Comparison of ENCODE assay signal across 39 cellular contexts in the genomic region with DNA sequence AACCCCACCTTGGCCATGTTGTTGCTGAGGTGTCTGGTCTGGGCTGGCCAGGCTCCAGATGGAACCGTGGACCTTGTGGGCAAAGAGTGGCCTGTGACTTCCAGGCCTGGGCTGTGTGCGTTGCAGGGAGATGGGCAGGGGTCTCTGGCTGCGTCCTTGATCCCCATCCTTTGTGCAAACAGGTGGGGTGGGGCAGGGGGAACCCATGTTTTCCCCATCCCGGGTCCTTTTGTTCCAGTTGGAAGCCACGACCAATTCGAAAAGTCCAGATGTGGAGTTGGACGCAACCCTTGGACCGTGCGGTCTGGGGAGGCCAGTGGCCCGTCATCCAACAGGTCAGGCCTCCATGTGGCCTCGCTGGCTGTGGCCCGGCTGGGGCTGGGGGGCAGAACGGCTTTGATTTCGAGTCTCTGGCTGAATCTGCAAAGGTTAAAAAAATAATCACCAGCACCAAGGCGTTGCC. TPM values are rescaled to one million over a fixed set of nuclear protein-coding genes. Genes with fewer than 3 reads are reported as not detected.
"Had no signal": no experiment of that assay in that cellular context is flagged by ENCODE, and none has a peak within 500 bp of the region (broad histone marks: within the 10 kb centered on the region; RNA-seq: fewer than 3 reads in every experiment).

No MANE protein-coding gene starts in this region.

- H3K36me3 ChIP-seq: adrenal gland, brain microvascular endothelial cell, breast epithelium had no signal

- H3K9me3 Mint-ChIP-seq: activated B cell treated with CpG ODN at 0.5 μM for 24 hours; activated CD4-positive, alpha-beta memory T cell treated with anti-CD3 and anti-CD28 coated beads for 36 hours; activated CD4-positive, alpha-beta T cell treated with anti-CD3 and anti-CD28 coated beads, Interleukin-2, amount 10 ng/mL, durations not matched to agents 24 days and 14 days; activated CD8-positive, alpha-beta T cell treated with anti-CD3 and anti-CD28 coated beads for 36 hours; activated naive CD4-positive, alpha-beta T cell treated with anti-CD3 and anti-CD28 coated beads for 36 hours; activated naive CD4-positive, alpha-beta T cell treated with anti-CD3 and anti-CD28 coated beads, Interleukin-2, amount 50 U/mL, for 72 hours; activated naive CD8-positive, alpha-beta T cell treated with anti-CD3 and anti-CD28 coated beads for 36 hours; activated T-cell treated with anti-CD3 and anti-CD28 coated beads, Interleukin-2, amount 50 U/mL, for 4 hours; activated T-cell treated with anti-CD3 and anti-CD28 coated beads, Interleukin-2, amount 50 U/mL, for 72 hours; activated T-helper 1 cell treated with anti-CD3 and anti-CD28 coated beads, Interleukin-12 subunit alpha, Interleukin-12 subunit beta, Interleukin-2, Interleukin-4 antibody, amounts not matched to agents 30 ng/mL and 10 ng/mL and 1 ng/mL, durations not matched to agents 14 hours and 24 hours and 36 hours; activated T-helper 17 cell treated with anti-CD3 and anti-CD28 coated beads, Interleukin-2, amount 50 U/mL, for 72 hours; T-helper 1 cell treated with Interleukin-12 subunit alpha and Interleukin-12 subunit beta and Interleukin-4 antibody, amounts not matched to agents 30 μg/mL and 1 μg/mL, for 36 hours; T-helper 2 cell treated with Interferon-gamma antibody and Interleukin-4, amounts not matched to agents 5 μg/mL and 100 μg/mL, for 36 hours had no signal

- H3K27ac Mint-ChIP-seq: activated B cell treated with CpG ODN at 0.5 μM for 24 hours; activated CD4-positive, alpha-beta memory T cell treated with anti-CD3 and anti-CD28 coated beads for 36 hours; activated CD4-positive, alpha-beta T cell treated with anti-CD3 and anti-CD28 coated beads, Interleukin-2, amount 10 ng/mL, durations not matched to agents 24 days and 14 days; activated CD8-positive, alpha-beta T cell treated with anti-CD3 and anti-CD28 coated beads for 36 hours; activated naive CD4-positive, alpha-beta T cell treated with anti-CD3 and anti-CD28 coated beads for 36 hours; activated naive CD4-positive, alpha-beta T cell treated with anti-CD3 and anti-CD28 coated beads, Interleukin-2, amount 50 U/mL, for 72 hours; activated naive CD8-positive, alpha-beta T cell treated with anti-CD3 and anti-CD28 coated beads for 36 hours; activated T-cell treated with anti-CD3 and anti-CD28 coated beads, Interleukin-2, amount 50 U/mL, for 72 hours; activated T-helper 1 cell treated with anti-CD3 and anti-CD28 coated beads, Interleukin-12 subunit alpha, Interleukin-12 subunit beta, Interleukin-2, Interleukin-4 antibody, amounts not matched to agents 30 ng/mL and 10 ng/mL and 1 ng/mL, durations not matched to agents 14 hours and 24 hours and 36 hours; activated T-helper 17 cell treated with anti-CD3 and anti-CD28 coated beads, Interleukin-2, amount 50 U/mL, for 72 hours; T-helper 1 cell treated with Interleukin-12 subunit alpha and Interleukin-12 subunit beta and Interleukin-4 antibody, amounts not matched to agents 30 μg/mL and 1 μg/mL, for 36 hours; T-helper 2 cell treated with Interferon-gamma antibody and Interleukin-4, amounts not matched to agents 5 μg/mL and 100 μg/mL, for 36 hours had no signal

- ATAC-seq: activated CD8-positive, alpha-beta T cell treated with anti-CD3 and anti-CD28 coated beads for 36 hours; activated naive CD4-positive, alpha-beta T cell treated with anti-CD3 and anti-CD28 coated beads, Interleukin-2, amount 50 U/mL, for 72 hours; activated T-cell treated with anti-CD3 and anti-CD28 coated beads, Interleukin-2, amount 50 U/mL, for 4 hours; activated T-cell treated with anti-CD3 and anti-CD28 coated beads, Interleukin-2, amount 50 U/mL, for 72 hours; activated T-helper 17 cell treated with anti-CD3 and anti-CD28 coated beads, Interleukin-2, amount 50 U/mL, for 72 hours; body of pancreas had no signal

- H3K9me3 ChIP-seq: adrenal gland, body of pancreas, breast epithelium had no signal

- H3K27me3 ChIP-seq: adrenal gland, body of pancreas, breast epithelium had no signal

- H3K36me3 Mint-ChIP-seq: activated CD4-positive, alpha-beta memory T cell treated with anti-CD3 and anti-CD28 coated beads for 36 hours; activated naive CD4-positive, alpha-beta T cell treated with anti-CD3 and anti-CD28 coated beads, Interleukin-2, amount 50 U/mL, for 72 hours; activated naive CD8-positive, alpha-beta T cell treated with anti-CD3 and anti-CD28 coated beads for 36 hours had no signal

- H3K4me1 Mint-ChIP-seq: activated B cell treated with CpG ODN at 0.5 μM for 24 hours; activated CD4-positive, alpha-beta T cell treated with anti-CD3 and anti-CD28 coated beads, Interleukin-2, amount 10 ng/mL, durations not matched to agents 24 days and 14 days; activated naive CD8-positive, alpha-beta T cell treated with anti-CD3 and anti-CD28 coated beads for 36 hours; activated T-helper 17 cell treated with anti-CD3 and anti-CD28 coated beads, Interleukin-2, amount 50 U/mL, for 72 hours had no signal

- H3K27me3 Mint-ChIP-seq: activated CD4-positive, alpha-beta T cell treated with anti-CD3 and anti-CD28 coated beads, Interleukin-2, amount 10 ng/mL, durations not matched to agents 24 days and 14 days had no signal

- H3K4me3 ChIP-seq: adrenal gland, body of pancreas, breast epithelium had no signal

- DNase-seq: activated B cell treated with CpG ODN at 0.5 μM for 24 hours; activated CD4-positive, alpha-beta memory T cell treated with anti-CD3 and anti-CD28 coated beads for 36 hours; activated CD4-positive, alpha-beta T cell treated with anti-CD3 and anti-CD28 coated beads for 4 hours; activated CD4-positive, alpha-beta T cell treated with anti-CD3 and anti-CD28 coated beads, Interleukin-2, amount 10 ng/mL, durations not matched to agents 24 days and 14 days; activated CD4-positive, alpha-beta T cell treated with anti-CD3 and anti-CD28 coated beads, Interleukin-2, amount 50 U/mL, for 1 hour; activated CD4-positive, alpha-beta T cell treated with anti-CD3 and anti-CD28 coated beads, Interleukin-2, amount 50 U/mL, for 4 hours; activated CD4-positive, CD25-positive, alpha-beta regulatory T cell treated with anti-CD3 and anti-CD28 coated beads, Interleukin-2, amount 50 U/mL, for 72 hours; activated CD8-positive, alpha-beta memory T cell treated with anti-CD3 and anti-CD28 coated beads, Interleukin-2, amount 50 U/mL, for 4 hours; activated CD8-positive, alpha-beta T cell treated with anti-CD3 and anti-CD28 coated beads for 36 hours; activated effector memory CD4-positive, alpha-beta T cell treated with anti-CD3 and anti-CD28 coated beads, Interleukin-2, amount 50 U/mL, for 16 hours; activated gamma-delta T cell treated with Interleukin-2 at 50 U/mL for 16 hours; activated naive CD4-positive, alpha-beta T cell; activated naive CD4-positive, alpha-beta T cell treated with anti-CD3 and anti-CD28 coated beads for 36 hours; activated naive CD4-positive, alpha-beta T cell treated with anti-CD3 and anti-CD28 coated beads, Interleukin-2, amount 50 U/mL, for 16 hours; activated naive CD8-positive, alpha-beta T cell treated with anti-CD3 and anti-CD28 coated beads for 36 hours; activated T-cell treated with anti-CD3 and anti-CD28 coated beads for 4 hours; activated T-cell treated with anti-CD3 and anti-CD28 coated beads, Interleukin-2, amount 50 U/mL, for 1 hour; activated T-cell treated with anti-CD3 and anti-CD28 coated beads, Interleukin-2, amount 50 U/mL, for 4 hours; activated T-cell treated with anti-CD3 and anti-CD28 coated beads, Interleukin-2, amount 50 U/mL, for 72 hours; adrenal gland; amniotic stem cell; aorta; body of pancreas; brain microvascular endothelial cell; central memory CD4-positive, alpha-beta T cell; T-helper 1 cell; T-helper 2 cell; T-helper 9 cell had no signal

- H3K27ac ChIP-seq: adrenal gland, body of pancreas, brain microvascular endothelial cell, breast epithelium, VCaP had no signal

- H3K4me3 Mint-ChIP-seq: activated B cell treated with CpG ODN at 0.5 μM for 24 hours; activated CD4-positive, alpha-beta memory T cell treated with anti-CD3 and anti-CD28 coated beads for 36 hours; activated CD4-positive, alpha-beta T cell treated with anti-CD3 and anti-CD28 coated beads, Interleukin-2, amount 10 ng/mL, durations not matched to agents 24 days and 14 days; activated CD8-positive, alpha-beta T cell treated with anti-CD3 and anti-CD28 coated beads for 36 hours; activated naive CD4-positive, alpha-beta T cell treated with anti-CD3 and anti-CD28 coated beads for 36 hours; activated naive CD8-positive, alpha-beta T cell treated with anti-CD3 and anti-CD28 coated beads for 36 hours; activated T-cell treated with anti-CD3 and anti-CD28 coated beads, Interleukin-2, amount 50 U/mL, for 4 hours; activated T-cell treated with anti-CD3 and anti-CD28 coated beads, Interleukin-2, amount 50 U/mL, for 72 hours; activated T-helper 1 cell treated with anti-CD3 and anti-CD28 coated beads, Interleukin-12 subunit alpha, Interleukin-12 subunit beta, Interleukin-2, Interleukin-4 antibody, amounts not matched to agents 30 ng/mL and 10 ng/mL and 1 ng/mL, durations not matched to agents 14 hours and 24 hours and 36 hours; activated T-helper 17 cell treated with anti-CD3 and anti-CD28 coated beads, Interleukin-2, amount 50 U/mL, for 72 hours; T-helper 1 cell treated with Interleukin-12 subunit alpha and Interleukin-12 subunit beta and Interleukin-4 antibody, amounts not matched to agents 30 μg/mL and 1 μg/mL, for 36 hours; T-helper 2 cell treated with Interferon-gamma antibody and Interleukin-4, amounts not matched to agents 5 μg/mL and 100 μg/mL, for 36 hours had no signal

- H3K4me1 ChIP-seq: body of pancreas, breast epithelium had no signal

- FAIRE-seq: astrocyte, TTC549 had no signal

RNA-seq across cellular contexts. Expression of gene COMP, which starts 13.1 kb away (rescaled TPM):
- total RNA-seq: activated CD4-positive, alpha-beta memory T cell treated with anti-CD3 and anti-CD28 coated beads for 36 hours; activated CD4-positive, alpha-beta T cell treated with anti-CD3 and anti-CD28 coated beads, Interleukin-2, amount 10 ng/mL, durations not matched to agents 24 days and 14 days; activated CD8-positive, alpha-beta memory T cell treated with anti-CD3 and anti-CD28 coated beads for 36 hours; activated CD8-positive, alpha-beta T cell treated with anti-CD3 and anti-CD28 coated beads for 36 hours; activated naive CD4-positive, alpha-beta T cell treated with anti-CD3 and anti-CD28 coated beads for 36 hours; activated naive CD4-positive, alpha-beta T cell treated with anti-CD3 and anti-CD28 coated beads, Interleukin-2, amount 50 U/mL, for 72 hours; activated naive CD8-positive, alpha-beta T cell treated with anti-CD3 and anti-CD28 coated beads for 36 hours; activated T-cell treated with anti-CD3 and anti-CD28 coated beads, Interleukin-2, amount 50 U/mL, for 4 hours; activated T-cell treated with anti-CD3 and anti-CD28 coated beads, Interleukin-2, amount 50 U/mL, for 72 hours; activated T-helper 1 cell treated with anti-CD3 and anti-CD28 coated beads, Interleukin-12 subunit alpha, Interleukin-12 subunit beta, Interleukin-2, Interleukin-4 antibody, amounts not matched to agents 30 ng/mL and 10 ng/mL and 1 ng/mL, durations not matched to agents 14 hours and 24 hours and 36 hours; activated T-helper 17 cell treated with anti-CD3 and anti-CD28 coated beads, Interleukin-2, amount 50 U/mL, for 72 hours; cerebellum had no signal
